37 cellular contexts compared by ENCODE assay signal in genomic region chr13:74977498-74977897, GRCh38.
"Had no signal": no experiment of that assay in that cellular context is flagged by ENCODE, and none has a peak within 500 bp of the region (broad histone marks: within the 10 kb centered on the region; RNA-seq: fewer than 3 reads in every experiment).

No MANE protein-coding gene starts in this region.

- H3K36me3 ChIP-seq: brain microvascular endothelial cell, Peyer's patch, WERI-Rb-1 had no signal

- ATAC-seq: activated CD8-positive, alpha-beta memory T cell treated with anti-CD3 and anti-CD28 coated beads, Interleukin-2, amount 10 ng/mL, durations not matched to agents 7 days and 5 days; activated naive CD8-positive, alpha-beta T cell treated with anti-CD3 and anti-CD28 coated beads, Interleukin-2, amount 50 U/mL, for 24 hours; PC-3; Right ventricle myocardium inferior had no signal

- H3K36me3 Mint-ChIP-seq: activated CD8-positive, alpha-beta memory T cell treated with anti-CD3 and anti-CD28 coated beads, Interleukin-2, amount 10 ng/mL, durations not matched to agents 7 days and 5 days; activated naive CD4-positive, alpha-beta T cell treated with anti-CD3 and anti-CD28 coated beads, Interleukin-2, amount 10 ng/mL, durations not matched to agents 7 days and 5 days; activated naive CD8-positive, alpha-beta T cell had no signal

- H3K27me3 Mint-ChIP-seq: activated naive CD4-positive, alpha-beta T cell treated with anti-CD3 and anti-CD28 coated beads, Interleukin-2, amount 10 ng/mL, durations not matched to agents 7 days and 5 days had no signal

- H3K27ac Mint-ChIP-seq: activated CD4-positive, alpha-beta memory T cell treated with anti-CD3 and anti-CD28 coated beads, Interleukin-2, amount 10 ng/mL, durations not matched to agents 7 days and 5 days; activated CD8-positive, alpha-beta memory T cell treated with anti-CD3 and anti-CD28 coated beads, Interleukin-2, amount 10 ng/mL, durations not matched to agents 7 days and 5 days; activated naive CD4-positive, alpha-beta T cell treated with anti-CD3 and anti-CD28 coated beads, Interleukin-2, amount 10 ng/mL, durations not matched to agents 7 days and 5 days; activated naive CD8-positive, alpha-beta T cell; activated naive CD8-positive, alpha-beta T cell treated with anti-CD3 and anti-CD28 coated beads, Interleukin-2, amount 50 U/mL, for 24 hours had no signal

- H3K27ac ChIP-seq: brain microvascular endothelial cell, Peyer's patch, RWPE1, SK-N-MC had no signal

- H3K27me3 ChIP-seq: brain microvascular endothelial cell, Peyer's patch had no signal

- H3K4me3 ChIP-seq: Peyer's patch, SK-N-MC had no signal

- H3K4me1 ChIP-seq: Peyer's patch had no signal

- H3K9me3 Mint-ChIP-seq: activated CD4-positive, alpha-beta memory T cell treated with anti-CD3 and anti-CD28 coated beads, Interleukin-2, amount 10 ng/mL, durations not matched to agents 7 days and 5 days; activated naive CD4-positive, alpha-beta T cell treated with anti-CD3 and anti-CD28 coated beads, Interleukin-2, amount 10 ng/mL, durations not matched to agents 7 days and 5 days; activated naive CD8-positive, alpha-beta T cell treated with anti-CD3 and anti-CD28 coated beads, Interleukin-2, amount 50 U/mL, for 24 hours had no signal

- H3K4me3 Mint-ChIP-seq: activated CD4-positive, alpha-beta memory T cell treated with anti-CD3 and anti-CD28 coated beads, Interleukin-2, amount 10 ng/mL, durations not matched to agents 7 days and 5 days; activated CD8-positive, alpha-beta memory T cell treated with anti-CD3 and anti-CD28 coated beads, Interleukin-2, amount 10 ng/mL, durations not matched to agents 7 days and 5 days; activated naive CD4-positive, alpha-beta T cell treated with anti-CD3 and anti-CD28 coated beads, Interleukin-2, amount 10 ng/mL, durations not matched to agents 7 days and 5 days; activated naive CD8-positive, alpha-beta T cell; activated naive CD8-positive, alpha-beta T cell treated with anti-CD3 and anti-CD28 coated beads, Interleukin-2, amount 50 U/mL, for 24 hours had no signal

- H3K9me3 ChIP-seq: Peyer's patch had no signal

- DNase-seq: activated CD4-positive, alpha-beta memory T cell treated with anti-CD3 and anti-CD28 coated beads, Interleukin-2, amount 10 ng/mL, durations not matched to agents 7 days and 5 days; activated CD4-positive, alpha-beta T cell treated with anti-CD3 and anti-CD28 coated beads for 1 hour; activated CD4-positive, alpha-beta T cell treated with anti-CD3 and anti-CD28 coated beads for 48 hours; activated CD4-positive, CD25-positive, alpha-beta regulatory T cell; activated CD8-positive, alpha-beta memory T cell treated with anti-CD3 and anti-CD28 coated beads for 24 hours; activated CD8-positive, alpha-beta memory T cell treated with anti-CD3 and anti-CD28 coated beads, Interleukin-2, amount 10 ng/mL, durations not matched to agents 7 days and 5 days; activated CD8-positive, alpha-beta memory T cell treated with anti-CD3 and anti-CD28 coated beads, Interleukin-2, amount 50 U/mL, for 48 hours; activated effector memory CD4-positive, alpha-beta T cell treated with Interleukin-2 at 50 U/mL for 16 hours; activated naive CD4-positive, alpha-beta T cell treated with anti-CD3 and anti-CD28 coated beads, Interleukin-2, amount 10 ng/mL, durations not matched to agents 7 days and 5 days; activated naive CD8-positive, alpha-beta T cell treated with anti-CD3 and anti-CD28 coated beads, Interleukin-2, amount 50 U/mL, for 24 hours; activated T-cell treated with anti-CD3 and anti-CD28 coated beads, Interleukin-2, amount 50 U/mL, for 48 hours; aorta; brain microvascular endothelial cell; Kasumi-1; KG1; MM.1S; MV-4-11; NCI-H1092; NCI-H1417; NCI-H146; NCI-H187; NCI-H2029 treated with DMSO at 0.1 percent for 48 hours; NCI-H2107; NCI-H2171; NCI-H510A; NCI-H526; NCI-H748 treated with DMSO at 0.1 percent for 48 hours; NK-92 treated with Interleukin-12 subunit alpha and Interleukin-12 subunit beta, amount 100 ng/mL, for 24 hours; PC-3; Peyer's patch; SIG-M5; T1000 had no signal

- H3K4me1 Mint-ChIP-seq: activated CD4-positive, alpha-beta memory T cell treated with anti-CD3 and anti-CD28 coated beads, Interleukin-2, amount 10 ng/mL, durations not matched to agents 7 days and 5 days; activated CD8-positive, alpha-beta memory T cell treated with anti-CD3 and anti-CD28 coated beads, Interleukin-2, amount 10 ng/mL, durations not matched to agents 7 days and 5 days; activated naive CD4-positive, alpha-beta T cell treated with anti-CD3 and anti-CD28 coated beads, Interleukin-2, amount 10 ng/mL, durations not matched to agents 7 days and 5 days; activated naive CD8-positive, alpha-beta T cell treated with anti-CD3 and anti-CD28 coated beads, Interleukin-2, amount 50 U/mL, for 24 hours had no signal
